Comparison of ENCODE assay signal across 8 cellular contexts in the genomic region with DNA sequence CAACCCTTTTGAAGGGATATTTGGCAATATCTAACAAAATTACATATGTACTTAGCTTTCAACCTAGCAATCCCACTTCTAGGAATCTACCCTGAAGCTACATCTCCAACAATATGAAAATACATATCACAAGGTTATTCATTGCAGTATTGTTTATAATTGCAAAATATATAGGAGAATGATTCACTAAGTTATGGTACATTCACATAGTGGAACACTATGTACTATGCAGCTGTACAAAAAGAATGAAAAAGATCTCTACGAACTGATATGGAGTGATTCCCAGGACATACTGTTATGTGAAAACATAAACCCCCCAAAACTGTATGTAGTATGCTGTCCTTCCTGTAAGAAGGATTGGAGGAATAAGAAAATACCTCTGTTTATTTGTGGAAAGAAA.
DNase-seq lines count a peak whose midpoint lies in the region; ATAC-seq, FAIRE-seq and TF ChIP-seq lines count a peak whose summit lies in the region.
"Not testable (repeated sequence)": the region's sequence is repeated elsewhere in the genome, so short reads cannot be mapped to it uniquely, and the experiment has no call there.

No MANE protein-coding gene starts in this region.

- not testable (repeated sequence) for TF ChIP-seq CTCF in IMR-90 (conservative IDR thresholded peaks at IDR 0.05; ENCODE audit: low read depth, low read length); bronchial epithelial cell (IDR thresholded peaks at IDR 0.05; ENCODE audit: insufficient read depth, low read length, severe bottlenecking); epithelial cell of esophagus (IDR thresholded peaks at IDR 0.05; ENCODE audit: insufficient read depth, low read depth, low read length, missing control alignments); hepatocyte (IDR thresholded peaks at IDR 0.05; ENCODE audit: poor library complexity); neural crest cell (conservative IDR thresholded peaks at IDR 0.05); suprapubic skin (IDR thresholded peaks at IDR 0.05)

- H2BK120ac ChIP-seq in IMR-90 (ENCODE audit: low read depth, low read length) = not testable (repeated sequence)

- not testable (repeated sequence) for H3K27ac Mint-ChIP-seq in neural crest cell (ENCODE audit: unreplicated experiment)

- not testable (repeated sequence) for H2AK5ac ChIP-seq in IMR-90 (ENCODE audit: low read depth, low read length)

- ATAC-seq in IMR-90 (ENCODE audit: low read depth) = not testable (repeated sequence)

- in situ Hi-C loops in IMR-90 (cut with MboI; ENCODE audit: low sequenced_read_pairs) = not testable (repeated sequence)

- H3K9me3 Mint-ChIP-seq in neural crest cell = not testable (repeated sequence)

- not testable (repeated sequence) for BruUV-seq in IMR-90 (replicated peaks; lab: Mats Ljungman, UMichigan)

- H3K9me2 ChIP-seq in hepatocyte (replicated peaks; ENCODE audit: insufficient read depth) = not testable (repeated sequence)

- FAIRE-seq in bronchial epithelial cell (lab: Jason Lieb, UNC) = not testable (repeated sequence)

- H3K4me3 Mint-ChIP-seq in neural crest cell = peak overlapping the region; percentile 25

- H3K79me2 ChIP-seq in hepatocyte = not testable (repeated sequence)

- H3K9ac ChIP-seq in IMR-90 (ENCODE audit: low read depth, low read length); adipocyte (ENCODE audit: low read length): not testable (repeated sequence)

- not testable (repeated sequence) for H3K79me1 ChIP-seq in IMR-90 (ENCODE audit: low read depth in 1 of 2, low read length in 2 of 2)

- not testable (repeated sequence) for H3K36me3 Mint-ChIP-seq in neural crest cell (ENCODE audit: low read depth)

- H4K20me1 ChIP-seq in IMR-90 (ENCODE audit: insufficient read depth, low read length); hepatocyte (ENCODE audit: insufficient read depth, poor library complexity, severe bottlenecking): not testable (repeated sequence)

- not testable (repeated sequence) for H4K91ac ChIP-seq in IMR-90 (ENCODE audit: insufficient read depth, low read depth, low read length)

- not testable (repeated sequence) for H3K4me1 Mint-ChIP-seq in neural crest cell

- H2BK15ac ChIP-seq in IMR-90 (ENCODE audit: low read depth, low read length) = not testable (repeated sequence)

- H3K4ac ChIP-seq in IMR-90 (ENCODE audit: low read depth, low read length) = not testable (repeated sequence)

- not testable (repeated sequence) for H4K8ac ChIP-seq in IMR-90 (ENCODE audit: low read depth in 2 of 2, low read length in 2 of 2)

- not testable (repeated sequence) for TF ChIP-seq EP300 in suprapubic skin (IDR thresholded peaks at IDR 0.05)

- dilution Hi-C loops in IMR-90 (cut with HindIII; ENCODE audit: low sequenced_read_pairs, unreplicated experiment) = not testable (repeated sequence)

- H3K23ac ChIP-seq in IMR-90 (ENCODE audit: low read depth, low read length) = not testable (repeated sequence)

- H2BK20ac ChIP-seq in IMR-90 (ENCODE audit: low read depth, low read length) = not testable (repeated sequence)

- H3K4me1 ChIP-seq in IMR-90 (ENCODE audit: control insufficient read depth, insufficient read depth, low read length); adipocyte (ENCODE audit: control insufficient read depth, insufficient read depth, low read length); hepatocyte (ENCODE audit: insufficient read depth); suprapubic skin: not testable (repeated sequence)

- no CpG with 5 or more reads among the region's 1 CpG for WGBS in IMR-90 (ENCODE audit: extremely low coverage in 2 of 2, insufficient read length in 1 of 2), 2 experiments
- WGBS in hepatocyte (ENCODE audit: low lambda C conversion rate, missing lambda C conversion rate) = 46% methylated on average over 1 of the region's 1 CpG
- WGBS in suprapubic skin = 72% methylated on average over 1 of the region's 1 CpG

- not testable (repeated sequence) for H2AK9ac ChIP-seq in IMR-90 (replicated peaks; ENCODE audit: low read depth, low read length, poor library complexity)

- POLR2A ChIA-PET in IMR-90 (lab: Charles Lee; ENCODE audit: unreplicated experiment) = not testable (repeated sequence)

- H3K14ac ChIP-seq in IMR-90 (replicated peaks; ENCODE audit: low read depth, low read length) = not testable (repeated sequence)

- not testable (repeated sequence) for H2BK5ac ChIP-seq in IMR-90 (ENCODE audit: low read depth, low read length, poor library complexity, severe bottlenecking)

- TF ChIP-seq POLR2A in IMR-90 (IDR thresholded peaks at IDR 0.05; ENCODE audit: low read depth, low read length); suprapubic skin (IDR thresholded peaks at IDR 0.05): not testable (repeated sequence)

- not testable (repeated sequence) for H3K36me3 ChIP-seq in IMR-90 (ENCODE audit: control insufficient read depth, insufficient read depth, low read length); adipocyte (ENCODE audit: control insufficient read depth, insufficient read depth, low read length, severe bottlenecking); bronchial epithelial cell (ENCODE audit: control insufficient read depth, insufficient read depth, low read length); hepatocyte (replicated peaks; ENCODE audit: insufficient read depth, low read depth); suprapubic skin

- not testable (repeated sequence) for H3K4me3 ChIP-seq in IMR-90 (ENCODE audit: insufficient read depth, low read depth, low read length); adipocyte (ENCODE audit: low read length); bronchial epithelial cell (ENCODE audit: low read depth, low read length); epithelial cell of esophagus (ENCODE audit: low read length); hepatocyte; suprapubic skin

- H3K4me2 ChIP-seq in IMR-90 (ENCODE audit: low read depth, low read length); hepatocyte: not testable (repeated sequence)

- CTCF ChIA-PET in IMR-90 (lab: Yijun Ruan, JAX) = not testable (repeated sequence)

- not testable (repeated sequence) for H3K9me3 ChIP-seq in IMR-90 (ENCODE audit: control insufficient read depth, insufficient read depth, low read length); adipocyte (ENCODE audit: control insufficient read depth, low read length); hepatocyte (ENCODE audit: low read depth); suprapubic skin

- not testable (repeated sequence) for H3K9me1 ChIP-seq in IMR-90 (ENCODE audit: insufficient read depth, low read length)

- not testable (repeated sequence) for H3K27ac ChIP-seq in IMR-90 (ENCODE audit: insufficient read depth, low read length)
- peak overlapping the region; percentile 76 for H3K27ac ChIP-seq in hepatocyte
- peak overlapping the region; percentile 45 for H3K27ac ChIP-seq in suprapubic skin

- not testable (repeated sequence) for H4K5ac ChIP-seq in IMR-90 (ENCODE audit: low read depth, low read length)

- H3K56ac ChIP-seq in IMR-90 (ENCODE audit: extremely low read depth, insufficient read depth, low read length) = not testable (repeated sequence)

- H3K27me3 Mint-ChIP-seq in neural crest cell (ENCODE audit: low read depth) = not testable (repeated sequence)

- intact Hi-C loops in IMR-90 (cut with micrococcal nuclease) = not testable (repeated sequence)

- H3K27me3 ChIP-seq in IMR-90 (ENCODE audit: control insufficient read depth, insufficient read depth, low read length); adipocyte (replicated peaks; ENCODE audit: control insufficient read depth, insufficient read depth, low read length); bronchial epithelial cell (ENCODE audit: control insufficient read depth, insufficient read depth, low read length); hepatocyte; suprapubic skin: not testable (repeated sequence)

- not testable (repeated sequence) for TF ChIP-seq RAD21 in IMR-90 (IDR thresholded peaks at IDR 0.05; ENCODE audit: low read length)

- H3K18ac ChIP-seq in IMR-90 (ENCODE audit: low read depth, low read length) = not testable (repeated sequence)

- not testable (repeated sequence) for H2AFZ ChIP-seq in IMR-90 (replicated peaks; ENCODE audit: low read length, poor library complexity); hepatocyte

- DNase-seq in IMR-90 (peak; percentile 0), adipocyte (ENCODE audit: low read depth) (peak; percentile 64), bronchial epithelial cell (ENCODE audit: low read depth) (peak; percentile 81), epithelial cell of esophagus (ENCODE audit: low read depth) (peak; percentile 76), fibroblast of the conjunctiva (ENCODE audit: low read depth) (peak; percentile 38)
- DNase-seq in hepatocyte (ENCODE audit: low spot score); neural crest cell (ENCODE audit: low read depth, low spot score); suprapubic skin (ENCODE audit: low spot score in 2 of 2): not testable (repeated sequence)
